ENCODE assay signal across 17 cellular contexts in genomic region chr7:47523401-47523800, GRCh38. TPM values are rescaled to one million over a fixed set of nuclear protein-coding genes. Genes with fewer than 3 reads are reported as not detected.
DNase-seq lines count a peak whose midpoint lies in the region; ATAC-seq and TF ChIP-seq lines count a peak whose summit lies in the region.
"Had no signal": no experiment of that assay in that cellular context is flagged by ENCODE, and none has a peak within 500 bp of the region (broad histone marks: within the 10 kb centered on the region; RNA-seq: fewer than 3 reads in every experiment).

No MANE protein-coding gene starts in this region.

- H3K9me3 ChIP-seq in Caco-2: no peaks in the 10 kb centered on the region
- H3K9me3 ChIP-seq in spleen: no peaks in the 10 kb centered on the region
- no peaks in the 10 kb centered on the region for H3K9me3 ChIP-seq in colonic mucosa

- DNase-seq in Caco-2: no peak
- DNase-seq in activated B cell treated with CpG ODN at 0.5 μM for 24 hours: no peak
- no peak for DNase-seq in mesothelial cell of epicardium (ENCODE audit: low spot score in 2 of 2, unreplicated experiment in 2 of 2)
- DNase-seq in spleen: peak; percentile 56
- no peak for DNase-seq in colonic mucosa
- no peak for DNase-seq in kidney tubule cell (ENCODE audit: low spot score)
- DNase-seq: CD8-positive, alpha-beta T cell; COR-L47; DND-41; GDM1; HCEC 1CT; HFFc6 had no signal

- intact Hi-C loops in Caco-2 (cut with micrococcal nuclease; ENCODE audit: unreplicated experiment): no loop called here
- intact Hi-C loops in activated B cell treated with CpG ODN at 0.5 μM for 24 hours (cut with micrococcal nuclease): no loop called here
- intact Hi-C loops in spleen (cut with DNase I; ENCODE audit: low total_unique reads): no loop called here
- intact Hi-C loops in colonic mucosa (cut with DNase I): no loop called here

- H3K27ac ChIP-seq in spleen: no peak overlapping the region
- no peak overlapping the region for H3K27ac ChIP-seq in colonic mucosa
- H3K27ac ChIP-seq: 22Rv1 had no signal

- CTCF ChIA-PET in Caco-2 (lab: Charles Lee): no interaction called here
- CTCF ChIA-PET in activated B cell treated with CpG ODN at 0.5 μM for 24 hours (lab: Charles Lee): no interaction called here

- H3K4me3 ChIP-seq in Caco-2 (ENCODE audit: low read depth, low read length) (no peak overlapping the region), spleen (no peak overlapping the region), colonic mucosa (no peak overlapping the region)

- H3K27ac Mint-ChIP-seq in Caco-2 (ENCODE audit: unreplicated experiment) (peak overlapping the region; percentile 65), activated B cell treated with CpG ODN at 0.5 μM for 24 hours (peak overlapping the region; percentile 21), mesothelial cell of epicardium (peak overlapping the region; percentile 58)
- H3K27ac Mint-ChIP-seq: CD8-positive, alpha-beta T cell; HFFc6 had no signal

- H3K36me3 ChIP-seq in Caco-2 (ENCODE audit: control insufficient read depth, insufficient read depth, low read length) (peaks cover 13% of the 10 kb centered on the region), spleen (peaks cover 0 to 95% (median 16%) of the 10 kb centered on the region in 6 donors), colonic mucosa (no peaks in the 10 kb centered on the region)

- TF ChIP-seq POLR2A in spleen (IDR thresholded peaks at IDR 0.05): no peak

- BruUV-seq in Caco-2 (replicated peaks; lab: Mats Ljungman, UMichigan): no TSS peak

- no peak overlapping the region for H3K9ac ChIP-seq in colonic mucosa (ENCODE audit: low read depth in 2 of 2, low read length in 2 of 2)

- whole genome bisulfite sequencing in spleen, 5 donors: 72 to 95% (median 88%) methylated on average over 5 of the region's 5 CpGs

- TF ChIP-seq CTCF in Caco-2 (IDR thresholded peaks at IDR 0.05; ENCODE audit: insufficient read depth in 1 of 2, low read depth in 1 of 2, low read length in 1 of 2, severe bottlenecking in 1 of 2, unreplicated experiment in 1 of 2): no peak
- no peak for TF ChIP-seq CTCF in activated B cell treated with CpG ODN at 0.5 μM for 24 hours (IDR thresholded peaks at IDR 0.05)
- TF ChIP-seq CTCF in mesothelial cell of epicardium (IDR thresholded peaks at IDR 0.05; ENCODE audit: unreplicated experiment): no peak
- TF ChIP-seq CTCF in spleen (IDR thresholded peaks at IDR 0.05 in 8 of 11, conservative IDR thresholded peaks at IDR 0.05 in 3 of 11): no peak
- no peak for TF ChIP-seq CTCF in colonic mucosa (IDR thresholded peaks at IDR 0.05)

- no peaks in the 10 kb centered on the region for H3K27me3 ChIP-seq in Caco-2 (replicated peaks; ENCODE audit: control insufficient read depth, insufficient read depth, low read length)
- H3K27me3 ChIP-seq in spleen (replicated peaks in 1 of 7): no peaks in the 10 kb centered on the region
- H3K27me3 ChIP-seq in colonic mucosa: no peaks in the 10 kb centered on the region

- H3K4me3 Mint-ChIP-seq in Caco-2 (ENCODE audit: unreplicated experiment): no peak overlapping the region
- H3K4me3 Mint-ChIP-seq in activated B cell treated with CpG ODN at 0.5 μM for 24 hours: no peak overlapping the region
- no peak overlapping the region for H3K4me3 Mint-ChIP-seq in mesothelial cell of epicardium
- H3K4me3 Mint-ChIP-seq: CD14-positive monocyte; CD8-positive, alpha-beta T cell; HFFc6 had no signal

- peaks cover 27% of the 10 kb centered on the region for H3K4me1 Mint-ChIP-seq in Caco-2 (ENCODE audit: low read depth, unreplicated experiment)
- H3K4me1 Mint-ChIP-seq in activated B cell treated with CpG ODN at 0.5 μM for 24 hours: peaks cover 2% of the 10 kb centered on the region
- H3K4me1 Mint-ChIP-seq in mesothelial cell of epicardium: peaks cover 27% of the 10 kb centered on the region

- H3K36me3 Mint-ChIP-seq in Caco-2 (ENCODE audit: insufficient read depth, unreplicated experiment): no peaks in the 10 kb centered on the region
- peaks cover 60% of the 10 kb centered on the region for H3K36me3 Mint-ChIP-seq in activated B cell treated with CpG ODN at 0.5 μM for 24 hours (ENCODE audit: low read depth)
- peaks cover 50% of the 10 kb centered on the region for H3K36me3 Mint-ChIP-seq in mesothelial cell of epicardium
- H3K36me3 Mint-ChIP-seq: CD8-positive, alpha-beta T cell had no signal

- POLR2A ChIA-PET in Caco-2 (lab: Charles Lee): no interaction called here
- POLR2A ChIA-PET in activated B cell treated with CpG ODN at 0.5 μM for 24 hours (lab: Charles Lee): no interaction called here

- ATAC-seq in activated B cell treated with CpG ODN at 0.5 μM for 24 hours (ENCODE audit: low read depth) (no peak), esophagus mucosa (no peak)
- ATAC-seq: CD8-positive, alpha-beta T cell; HepG2 had no signal

- peaks cover 30% of the 10 kb centered on the region for H3K4me1 ChIP-seq in Caco-2
- H3K4me1 ChIP-seq in spleen: peaks cover 0 to 38% (median 14%) of the 10 kb centered on the region in 6 donors
- H3K4me1 ChIP-seq in colonic mucosa: peaks cover 5% of the 10 kb centered on the region

- H3K27me3 Mint-ChIP-seq in Caco-2 (ENCODE audit: insufficient read depth, unreplicated experiment): no peaks in the 10 kb centered on the region
- H3K27me3 Mint-ChIP-seq in activated B cell treated with CpG ODN at 0.5 μM for 24 hours: no peaks in the 10 kb centered on the region
- no peaks in the 10 kb centered on the region for H3K27me3 Mint-ChIP-seq in mesothelial cell of epicardium (ENCODE audit: low read depth)

- no peaks in the 10 kb centered on the region for H3K9me3 Mint-ChIP-seq in Caco-2 (ENCODE audit: unreplicated experiment)
- H3K9me3 Mint-ChIP-seq in activated B cell treated with CpG ODN at 0.5 μM for 24 hours: no peaks in the 10 kb centered on the region
- H3K9me3 Mint-ChIP-seq in mesothelial cell of epicardium: no peaks in the 10 kb centered on the region
- H3K9me3 Mint-ChIP-seq: CD14-positive monocyte; CD8-positive, alpha-beta T cell; HFFc6 had no signal

RNA-seq across cellular contexts. Expression of gene TNS3, which starts 58.5 kb away (rescaled TPM):
- 252 and 263 TPM in 2 replicates for total RNA-seq in Caco-2 (2022)
- total RNA-seq in activated B cell treated with CpG ODN at 0.5 μM for 24 hours: 29.4 and 30.3 TPM in 2 replicates
- total RNA-seq in mesothelial cell of epicardium: 427 to 461 TPM (median 452 TPM) in 3 replicates
- total RNA-seq in spleen: 100 to 1,000 TPM; 122 to 247 (median 152) TPM
- 10 to 100 TPM; 17.7 to 31.4 (median 20.9) TPM for polyA plus RNA-seq in spleen
- 10 to 100 TPM; 41.1 to 58.2 TPM for total RNA-seq in colonic mucosa
- 4.6 TPM for total RNA-seq in esophagus mucosa
- total RNA-seq: A673 had no signal
